11 cellular contexts compared by ENCODE assay signal in the genomic region with DNA sequence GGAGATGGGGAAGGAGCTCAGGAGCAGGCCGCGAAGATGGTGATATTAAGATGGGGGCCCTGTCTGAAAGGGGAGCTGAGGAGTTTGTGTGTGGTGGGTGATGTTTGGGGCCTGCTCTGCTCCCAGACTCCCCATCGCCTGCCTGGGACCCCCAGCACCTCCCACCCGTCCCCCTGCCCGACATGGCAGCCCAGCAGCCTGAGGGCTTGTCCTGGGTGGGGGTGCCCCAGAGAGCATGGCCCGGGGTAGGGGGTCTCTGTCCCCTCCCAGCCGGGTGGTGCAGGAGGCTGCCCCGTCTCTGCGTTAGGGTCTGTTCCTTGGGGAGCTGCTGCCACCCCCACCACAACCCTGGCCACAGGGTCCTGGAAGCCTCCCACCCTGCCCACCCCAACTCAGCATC. TPM values are rescaled to one million over a fixed set of nuclear protein-coding genes. Genes with fewer than 3 reads are reported as not detected.
"Had no signal": no experiment of that assay in that cellular context is flagged by ENCODE, and none has a peak within 500 bp of the region (broad histone marks: within the 10 kb centered on the region; RNA-seq: fewer than 3 reads in every experiment).

No MANE protein-coding gene starts in this region.

- H3K4me3 Mint-ChIP-seq: HFFc6 had no signal

- H3K27ac ChIP-seq: GM23248 had no signal

- H3K36me3 ChIP-seq: HAP-1 had no signal

- ATAC-seq: HCT116, K562 had no signal

- H3K9me3 Mint-ChIP-seq: HFFc6 had no signal

- H2AFZ ChIP-seq: GM23248 had no signal

- DNase-seq: GM23248, GOT3, H7, HFFc6, IMR-90, KG1 had no signal

- H3K9me3 ChIP-seq: HAP-1 had no signal

- H3K9ac ChIP-seq: GM23248 had no signal

- H3K4me1 ChIP-seq: HAP-1 had no signal

- H3K4me3 ChIP-seq: GM23248, HAP-1, K562 had no signal

- H3K27ac Mint-ChIP-seq: HFFc6 had no signal

RNA-seq across cellular contexts. Expression of gene CDH15, which starts 5.2 kb away (rescaled TPM):
- total RNA-seq: GM23248, HT-29 had no signal
- polyA plus RNA-seq: K562 had no signal

RNA-seq across cellular contexts. Expression of gene SLC22A31, which starts 23.6 kb away (rescaled TPM):
- total RNA-seq: GM23248, H4, HFFc6, HT-29 had no signal
- polyA plus RNA-seq: GM23248 had no signal
